In the genomic region with DNA sequence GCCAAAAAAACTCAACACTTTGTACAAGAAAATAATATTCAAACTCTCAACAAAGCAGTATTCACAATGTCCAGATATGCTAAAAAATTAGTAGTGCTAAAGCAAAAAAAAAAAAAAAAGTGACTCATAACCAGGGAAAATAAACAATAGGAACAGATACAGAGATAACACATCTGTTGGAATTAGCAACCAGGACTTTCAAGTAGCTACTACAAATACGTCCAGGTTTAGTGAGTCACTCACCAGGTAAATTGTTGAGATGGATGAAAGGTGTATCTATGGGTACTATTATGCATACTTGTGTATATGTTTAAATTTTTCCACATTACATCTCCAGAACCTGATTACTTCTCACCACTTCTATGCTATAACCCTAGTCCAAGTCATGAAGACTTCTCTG, we compare ENCODE assay signal across 26 cellular contexts.
DNase-seq lines count a peak whose midpoint lies in the region; ATAC-seq and TF ChIP-seq lines count a peak whose summit lies in the region.
"Had no signal": no experiment of that assay in that cellular context is flagged by ENCODE, and none has a peak within 500 bp of the region (broad histone marks: within the 10 kb centered on the region; RNA-seq: fewer than 3 reads in every experiment).

No MANE protein-coding gene starts in this region.

- H3K27ac ChIP-seq in RWPE1 (no peak overlapping the region), foreskin keratinocyte (no peak overlapping the region)
- H3K27ac ChIP-seq: BLaER1 treated with 17β-estradiol and CSF1 and Interleukin-3, amounts not matched to agents 10 nM and 100 nM; HL-60 had no signal

- no peak overlapping the region for H3K27ac Mint-ChIP-seq in mesothelial cell of epicardium
- H3K27ac Mint-ChIP-seq: CD8-positive, alpha-beta T cell had no signal

- H3K4me1 ChIP-seq in foreskin keratinocyte = no peaks in the 10 kb centered on the region
- H3K4me1 ChIP-seq: BLaER1 treated with 17β-estradiol and CSF1 and Interleukin-3, amounts not matched to agents 10 nM and 100 nM; Caco-2 had no signal

- ATAC-seq in foreskin keratinocyte (peak; percentile 82), SK-N-SH treated with all-trans-retinoic acid at 6 μM for 48 hours (no peak)
- ATAC-seq: CD8-positive, alpha-beta T cell; HepG2 had no signal

- POLR2A ChIA-PET in RWPE1 (lab: Yijun Ruan, JAX; ENCODE audit: low non-redundant PET) = interaction anchor here (0.7 kb wide), 1 partner anchor 8 kb away, joined by 8 read pairs; no protein-coding TSS in a partner anchor

- no peak overlapping the region for H3K4me3 Mint-ChIP-seq in mesothelial cell of epicardium
- H3K4me3 Mint-ChIP-seq: CD8-positive, alpha-beta T cell had no signal

- TF ChIP-seq CTCF in RWPE1 (conservative IDR thresholded peaks at IDR 0.05; ENCODE audit: low read depth) (no peak), foreskin keratinocyte (conservative IDR thresholded peaks at IDR 0.05) (no peak), mesothelial cell of epicardium (IDR thresholded peaks at IDR 0.05; ENCODE audit: unreplicated experiment) (no peak)

- no peaks in the 10 kb centered on the region for H3K36me3 Mint-ChIP-seq in mesothelial cell of epicardium
- H3K36me3 Mint-ChIP-seq: CD8-positive, alpha-beta T cell had no signal

- no peaks in the 10 kb centered on the region for H3K4me1 Mint-ChIP-seq in mesothelial cell of epicardium

- H3K9me3 Mint-ChIP-seq in mesothelial cell of epicardium = no peaks in the 10 kb centered on the region
- H3K9me3 Mint-ChIP-seq: CD8-positive, alpha-beta T cell had no signal

- DNase-seq in A172 (ENCODE audit: low spot score) (peak; percentile 16), HT1080 (ENCODE audit: low read depth) (peak; percentile 7), RWPE1 (ENCODE audit: low spot score) (peak; percentile 8), foreskin keratinocyte (peak; percentile 6 to 51), mesothelial cell of epicardium (ENCODE audit: low spot score in 2 of 2, unreplicated experiment in 2 of 2) (no peak), CD1c-positive myeloid dendritic cell (ENCODE audit: extremely low spot score) (no peak)
- DNase-seq: AML-193; Caco-2; CD8-positive, alpha-beta T cell; DMS153; DND-41; H7; Kasumi-1; NCI-H1048; NCI-H1417; NCI-H1694; NCI-H2029 treated with DMSO at 0.1 percent for 48 hours; NCI-H446 treated with DMSO at 0.1 percent for 48 hours; NCI-H526; NCI-H82; NK-92 treated with Interleukin-12 subunit alpha and Interleukin-12 subunit beta, amount 100 ng/mL, for 24 hours; SHP77 treated with DMSO at 0.1 percent for 48 hours had no signal

- H3K27me3 ChIP-seq in foreskin keratinocyte = peaks cover 34% of the 10 kb centered on the region
- H3K27me3 ChIP-seq: BLaER1 treated with 17β-estradiol and CSF1 and Interleukin-3, amounts not matched to agents 10 nM and 100 nM had no signal

- CTCF ChIA-PET in RWPE1 (lab: Yijun Ruan, JAX) = no interaction called here

- peaks cover 40% of the 10 kb centered on the region for H3K27me3 Mint-ChIP-seq in mesothelial cell of epicardium (ENCODE audit: low read depth)

TF ChIP-seq in SK-N-SH treated with all-trans-retinoic acid at 6 μM for 48 hours, 23 proteins besides CTCF, POLR2A, EP300 and RAD21:
- TF ChIP-seq ZFP3 (CRISPR knock-in tag; IDR thresholded peaks at IDR 0.05) = no peak
- no peak for TF ChIP-seq BACH2 (CRISPR knock-in tag; IDR thresholded peaks at IDR 0.05; ENCODE audit: borderline replicate concordance)
- TF ChIP-seq ZFP30 (CRISPR knock-in tag; IDR thresholded peaks at IDR 0.05) = no peak
- TF ChIP-seq ZNF8 (CRISPR knock-in tag; IDR thresholded peaks at IDR 0.05) = no peak
- no peak for TF ChIP-seq RARB (CRISPR knock-in tag; IDR thresholded peaks at IDR 0.05)
- TF ChIP-seq, protein P1, sequence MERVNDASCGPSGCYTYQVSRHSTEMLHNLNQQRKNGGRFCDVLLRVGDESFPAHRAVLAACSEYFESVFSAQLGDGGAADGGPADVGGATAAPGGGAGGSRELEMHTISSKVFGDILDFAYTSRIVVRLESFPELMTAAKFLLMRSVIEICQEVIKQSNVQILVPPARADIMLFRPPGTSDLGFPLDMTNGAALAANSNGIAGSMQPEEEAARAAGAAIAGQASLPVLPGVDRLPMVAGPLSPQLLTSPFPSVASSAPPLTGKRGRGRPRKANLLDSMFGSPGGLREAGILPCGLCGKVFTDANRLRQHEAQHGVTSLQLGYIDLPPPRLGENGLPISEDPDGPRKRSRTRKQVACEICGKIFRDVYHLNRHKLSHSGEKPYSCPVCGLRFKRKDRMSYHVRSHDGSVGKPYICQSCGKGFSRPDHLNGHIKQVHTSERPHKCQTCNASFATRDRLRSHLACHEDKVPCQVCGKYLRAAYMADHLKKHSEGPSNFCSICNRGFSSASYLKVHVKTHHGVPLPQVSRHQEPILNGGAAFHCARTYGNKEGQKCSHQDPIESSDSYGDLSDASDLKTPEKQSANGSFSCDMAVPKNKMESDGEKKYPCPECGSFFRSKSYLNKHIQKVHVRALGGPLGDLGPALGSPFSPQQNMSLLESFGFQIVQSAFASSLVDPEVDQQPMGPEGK (CRISPR knock-in tag; IDR thresholded peaks at IDR 0.05; ENCODE audit: borderline replicate concordance) = no peak

Comparison
In these comparisons a context has a peak if more than half of its experiments do, and no peak if none do; other contexts are left out.
1. DNase-seq: peak in A172 (single experiment), HT1080 (single experiment), RWPE1 (single experiment) and foreskin keratinocyte (2 of 2); none in mesothelial cell of epicardium (0 of 2) and CD1c-positive myeloid dendritic cell (single experiment).